ENCODE assay signal across 15 cellular contexts in genomic region chr1:245687636-245688535, GRCh38.
DNase-seq lines count a peak whose midpoint lies in the region; ATAC-seq and TF ChIP-seq lines count a peak whose summit lies in the region.
"Had no signal": no experiment of that assay in that cellular context is flagged by ENCODE, and none has a peak within 500 bp of the region (broad histone marks: within the 10 kb centered on the region; RNA-seq: fewer than 3 reads in every experiment).

No MANE protein-coding gene starts in this region.

- H3K36me3 ChIP-seq in stomach = peaks cover 0 to 14% (median 0%) of the 10 kb centered on the region in 4 donors

- H3K4me1 ChIP-seq in stomach = peaks cover 0 to 12% (median 3%) of the 10 kb centered on the region in 4 donors

- no peak for TF ChIP-seq EP300 in stomach (IDR thresholded peaks at IDR 0.05)

- peak overlapping the region; percentile 23 to 35 (median 30) for H3K4me3 ChIP-seq in stomach

- no peak for ATAC-seq in HG03521 (IDR thresholded peaks at IDR 0.05; ENCODE audit: unreplicated experiment)
- ATAC-seq: Panc1, sciatic nerve had no signal

- DNase-seq in DMS 273 (lab: John Stamatoyannopoulos, UW; ENCODE audit: unreplicated experiment) (peak; percentile 64), DMS 273 treated with DMSO at 0.1 percent for 48 hours (lab: John Stamatoyannopoulos, UW) (no peak), iPS-NIHi7 (ENCODE audit: extremely low spot score) (peak; percentile 62), stomach (no peak), DMS153 treated with DMSO at 0.1 percent for 48 hours (lab: John Stamatoyannopoulos, UW; ENCODE audit: unreplicated experiment) (no peak), activated T-cell treated with anti-CD3 and anti-CD28 coated beads for 4 hours (no peak)
- DNase-seq: activated naive CD4-positive, alpha-beta T cell treated with anti-CD3 and anti-CD28 coated beads, Interleukin-2, amount 10 ng/mL, durations not matched to agents 7 days and 5 days; DND-41; NCI-H2171 had no signal

- H3K9me3 ChIP-seq in stomach = no peaks in the 10 kb centered on the region

- TF ChIP-seq CTCF in VCaP (conservative IDR thresholded peaks at IDR 0.05) = 0 out of 2 replicates have a peak, but pooled peaks have one; percentile 10
- TF ChIP-seq CTCF in stomach (IDR thresholded peaks at IDR 0.05) = no peak

- H3K27ac ChIP-seq in VCaP = no peak overlapping the region
- no peak overlapping the region for H3K27ac ChIP-seq in stomach
- H3K27ac ChIP-seq: 22Rv1, KMS-11 had no signal

- 31 to 82% (median 53%) methylated on average over 32 to 74 of the region's 74 CpGs for WGBS in stomach, 5 donors

- peaks cover 0 to 11% (median 0%) of the 10 kb centered on the region in 3 donors for H3K27me3 ChIP-seq in stomach

- intact Hi-C loops in stomach (cut with DNase I; ENCODE audit: low total_unique reads) = no loop called here

- no peak for TF ChIP-seq POLR2A in stomach (IDR thresholded peaks at IDR 0.05)

Comparison
In these comparisons a context has a peak if more than half of its experiments do, and no peak if none do; other contexts are left out.
1. DNase-seq: peak in DMS 273 (single experiment) and iPS-NIHi7 (single experiment); none in DMS 273 treated with DMSO at 0.1 percent for 48 hours (single experiment), stomach (single experiment), DMS153 treated with DMSO at 0.1 percent for 48 hours (single experiment) and activated T-cell treated with anti-CD3 and anti-CD28 coated beads for 4 hours (single experiment).